In the genomic region with DNA sequence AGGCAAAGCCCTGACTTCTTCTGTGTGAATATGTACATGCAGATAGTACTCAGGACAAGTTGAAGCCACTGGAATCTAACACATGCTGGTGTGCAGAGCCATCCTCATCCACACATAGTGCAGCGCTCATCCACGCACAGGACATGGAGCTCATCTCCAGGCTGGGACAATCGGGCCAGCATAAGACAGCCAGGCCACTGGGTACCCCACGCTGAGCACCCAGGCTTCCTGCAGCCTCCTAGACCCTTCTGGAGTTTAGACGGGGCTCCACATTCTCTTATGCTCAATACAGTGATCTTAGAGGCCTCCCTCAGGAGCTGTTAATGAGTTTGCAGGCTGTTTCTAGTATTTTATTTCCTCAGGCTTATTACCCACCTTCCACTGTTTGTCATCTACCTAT, we compare ENCODE assay signal across 28 cellular contexts.
"Had no signal": no experiment of that assay in that cellular context is flagged by ENCODE, and none has a peak within 500 bp of the region (broad histone marks: within the 10 kb centered on the region; RNA-seq: fewer than 3 reads in every experiment).

No MANE protein-coding gene starts in this region.

- FAIRE-seq: pancreas had no signal

- H3K9me3 ChIP-seq: breast epithelium, esophagus muscularis mucosa, heart left ventricle, left lung, pancreas, prostate gland, suprapubic skin, vagina had no signal

- H3K4me2 ChIP-seq: smooth muscle cell had no signal

- H3K4me3 ChIP-seq: breast epithelium, esophagus muscularis mucosa, heart left ventricle, left lung, pancreas, prostate gland, smooth muscle cell, suprapubic skin, vagina had no signal

- H3K27me3 ChIP-seq: breast epithelium, esophagus muscularis mucosa, foreskin keratinocyte, heart left ventricle, left lung, pancreas, suprapubic skin, vagina had no signal

- H3K27ac ChIP-seq: breast epithelium, esophagus muscularis mucosa, foreskin keratinocyte, heart left ventricle, left lung, pancreas, prostate gland, suprapubic skin, vagina had no signal

- H3K4me1 ChIP-seq: breast epithelium, foreskin keratinocyte, left lung, pancreas, prostate gland, suprapubic skin, vagina had no signal

- H3K36me3 ChIP-seq: breast epithelium, prostate gland, vagina had no signal

- DNase-seq: activated CD4-positive, alpha-beta memory T cell treated with anti-CD3 and anti-CD28 coated beads for 36 hours; activated CD4-positive, alpha-beta T cell treated with anti-CD3 and anti-CD28 coated beads, Interleukin-2, amount 10 ng/mL, durations not matched to agents 24 days and 14 days; activated CD4-positive, CD25-positive, alpha-beta regulatory T cell treated with anti-CD3 and anti-CD28 coated beads, Interleukin-2, amount 50 U/mL, for 72 hours; activated CD8-positive, alpha-beta memory T cell treated with anti-CD3 and anti-CD28 coated beads, Interleukin-2, amount 50 U/mL, for 4 hours; activated gamma-delta T cell treated with Interleukin-2 at 50 U/mL for 16 hours; activated naive CD4-positive, alpha-beta T cell treated with anti-CD3 and anti-CD28 coated beads, Interleukin-2, amount 50 U/mL, for 16 hours; activated T-cell treated with anti-CD3 and anti-CD28 coated beads, Interleukin-2, amount 50 U/mL, for 1 hour; amniotic stem cell; foreskin keratinocyte; heart left ventricle; hypothalamus; immature natural killer cell; left lung; midbrain; naive thymus-derived CD4-positive, alpha-beta T cell; pancreas; retina; stimulated activated CD4-positive, alpha-beta T cell treated with anti-CD3 and anti-CD28 coated beads, Interleukin-15, amount 100 ng/mL, for 24 hours; stimulated activated CD4-positive, alpha-beta T cell treated with anti-CD3 and anti-CD28 coated beads, Interleukin-2, amount 100 ng/mL, for 24 hours; stimulated activated naive CD4-positive, alpha-beta T cell; T-helper 2 cell; trophoblast cell had no signal

- ATAC-seq: foreskin keratinocyte; naive thymus-derived CD4-positive, alpha-beta T cell; pancreas had no signal
